8 cellular contexts compared by ENCODE assay signal in genomic region chr14:49619273-49619672, GRCh38. TPM values are rescaled to one million over a fixed set of nuclear protein-coding genes. Genes with fewer than 3 reads are reported as not detected.
DNase-seq lines count a peak whose midpoint lies in the region; FAIRE-seq and TF ChIP-seq lines count a peak whose summit lies in the region.
"Not testable (repeated sequence)": the region's sequence is repeated elsewhere in the genome, so short reads cannot be mapped to it uniquely, and the experiment has no call there.

No MANE protein-coding gene starts in this region.

- not testable (repeated sequence) for H2BK12ac ChIP-seq in neuronal stem cell (ENCODE audit: low read length)

- H3K4me3 ChIP-seq in Jurkat, Clone E6-1 (ENCODE audit: low read length), result peak overlapping the region; percentile 74
- H3K4me3 ChIP-seq in astrocyte (ENCODE audit: insufficient read depth, low read depth, low read length), result peak overlapping the region; percentile 98
- H3K4me3 ChIP-seq in epithelial cell of proximal tubule (ENCODE audit: low read depth, low read length), result peak overlapping the region; percentile 95
- peak overlapping the region; percentile 93 for H3K4me3 ChIP-seq in kidney epithelial cell (ENCODE audit: low read depth, low read length)
- peak overlapping the region in 1 of 2 donors; percentile 76 for H3K4me3 ChIP-seq in neuronal stem cell (ENCODE audit: low read length in 2 of 2)
- peak overlapping the region; percentile 99 for H3K4me3 ChIP-seq in suprapubic skin

- H2BK120ac ChIP-seq in neuronal stem cell (ENCODE audit: low read depth, low read length), result not testable (repeated sequence)

- H3K4me3 Mint-ChIP-seq in CD14-positive monocyte, result peak overlapping the region; percentile 92 to 98
- H3K4me3 Mint-ChIP-seq in T-helper 2 cell treated with Interferon-gamma antibody and Interleukin-4, amounts not matched to agents 5 μg/mL and 100 μg/mL, for 36 hours, result peak overlapping the region; percentile 98
- peak overlapping the region; percentile 98 for H3K4me3 Mint-ChIP-seq in astrocyte (ENCODE audit: unreplicated experiment)

- not testable (repeated sequence) for H4K91ac ChIP-seq in neuronal stem cell (ENCODE audit: low read depth, low read length, poor library complexity)

- peak overlapping the region; percentile 98 for H3K9ac ChIP-seq in astrocyte (ENCODE audit: low read length)
- H3K9ac ChIP-seq in neuronal stem cell (ENCODE audit: low read depth, low read length, poor library complexity), result not testable (repeated sequence)

- H3K23ac ChIP-seq in neuronal stem cell (ENCODE audit: low read depth, low read length, poor library complexity), result not testable (repeated sequence)

- not testable (repeated sequence) for H3K27me3 ChIP-seq in astrocyte (ENCODE audit: insufficient read depth, low read length); kidney epithelial cell (ENCODE audit: control insufficient read depth, insufficient read depth, low read length); neuronal stem cell (ENCODE audit: control insufficient read depth in 3 of 3, insufficient read depth in 3 of 3, low read depth in 1 of 3, low read length in 3 of 3); suprapubic skin

- not testable (repeated sequence) for FAIRE-seq in astrocyte (lab: Jason Lieb, UNC)

- H3K18ac ChIP-seq in neuronal stem cell (ENCODE audit: low read length), result not testable (repeated sequence)

- not testable (repeated sequence) for TF ChIP-seq CTCF in CD14-positive monocyte (IDR thresholded peaks at IDR 0.05); astrocyte (IDR thresholded peaks at IDR 0.05; ENCODE audit: insufficient read depth, low read depth, low read length); epithelial cell of proximal tubule (conservative IDR thresholded peaks at IDR 0.05; ENCODE audit: low read depth, low read length); kidney epithelial cell (IDR thresholded peaks at IDR 0.05; ENCODE audit: insufficient read depth, low read length, poor library complexity, severe bottlenecking); suprapubic skin (IDR thresholded peaks at IDR 0.05)

- not testable (repeated sequence) for H3K14ac ChIP-seq in neuronal stem cell (ENCODE audit: low read length)

- H3K79me1 ChIP-seq in neuronal stem cell (ENCODE audit: low read depth, low read length), result not testable (repeated sequence)

- H3K27ac ChIP-seq in astrocyte (ENCODE audit: low read depth, low read length) (peak overlapping the region; percentile 98), suprapubic skin (peak overlapping the region; percentile 99)
- H3K27ac ChIP-seq in neuronal stem cell (replicated peaks; ENCODE audit: low read length), result not testable (repeated sequence)

- H4K20me1 ChIP-seq in astrocyte (ENCODE audit: insufficient read depth, low read length), result peaks cover 64% of the 10 kb centered on the region

- H3K79me2 ChIP-seq in astrocyte (ENCODE audit: insufficient read depth, low read length), result peaks cover 71% of the 10 kb centered on the region

- peaks cover 13% of the 10 kb centered on the region for H3K36me3 ChIP-seq in astrocyte (ENCODE audit: insufficient read depth, low read length)
- H3K36me3 ChIP-seq in kidney epithelial cell (ENCODE audit: control insufficient read depth, insufficient read depth, low read length), result not testable (repeated sequence)
- peaks cover 8 to 77% of the 10 kb centered on the region in 2 donors for H3K36me3 ChIP-seq in neuronal stem cell (replicated peaks in 1 of 2; ENCODE audit: control insufficient read depth in 2 of 2, insufficient read depth in 2 of 2, low read length in 2 of 2)
- peaks cover 13% of the 10 kb centered on the region for H3K36me3 ChIP-seq in suprapubic skin

- H3K9me3 Mint-ChIP-seq in CD14-positive monocyte; T-helper 2 cell treated with Interferon-gamma antibody and Interleukin-4, amounts not matched to agents 5 μg/mL and 100 μg/mL, for 36 hours; astrocyte (ENCODE audit: unreplicated experiment): not testable (repeated sequence)

- not testable (repeated sequence) for H2AK5ac ChIP-seq in neuronal stem cell (ENCODE audit: low read depth, low read length)

- intact Hi-C loops in CD14-positive monocyte (cut with micrococcal nuclease), result not testable (repeated sequence)

- H3K4me1 ChIP-seq in astrocyte (ENCODE audit: insufficient read depth, low read length) (peaks cover 37% of the 10 kb centered on the region), neuronal stem cell (ENCODE audit: control insufficient read depth in 2 of 2, insufficient read depth in 1 of 2, low read depth in 1 of 2, low read length in 2 of 2) (peaks cover 2 to 15% of the 10 kb centered on the region in 2 donors), suprapubic skin (peaks cover 43% of the 10 kb centered on the region)

- H3K4me2 ChIP-seq in astrocyte (ENCODE audit: low read length) (peak overlapping the region; percentile 99), neuronal stem cell (ENCODE audit: insufficient read depth, low read length, poor library complexity, severe bottlenecking) (peak overlapping the region; percentile 35)

- no CpG with 5 or more reads among the region's 19 CpGs for WGBS in neuronal stem cell (ENCODE audit: extremely low coverage in 2 of 2, insufficient read length in 2 of 2, insufficient replicate concordance in 1 of 2), 2 donors
- 55% methylated on average over 19 of the region's 19 CpGs for WGBS in suprapubic skin

- not testable (repeated sequence) for H2BK15ac ChIP-seq in neuronal stem cell (ENCODE audit: low read length)

- not testable (repeated sequence) for H4K8ac ChIP-seq in neuronal stem cell (ENCODE audit: low read depth, low read length)

- DNase-seq in CD14-positive monocyte (ENCODE audit: low spot score); Jurkat, Clone E6-1 (ENCODE audit: low read depth, low spot score); T-helper 2 cell treated with Interferon-gamma antibody and Interleukin-4, amounts not matched to agents 5 μg/mL and 100 μg/mL, for 36 hours (ENCODE audit: low spot score); astrocyte (ENCODE audit: low read depth); epithelial cell of proximal tubule (ENCODE audit: low read depth); kidney epithelial cell (ENCODE audit: low read depth); neuronal stem cell (ENCODE audit: low spot score); suprapubic skin (ENCODE audit: low spot score in 2 of 2): not testable (repeated sequence)

- H2AFZ ChIP-seq in astrocyte (ENCODE audit: low read depth, low read length); neuronal stem cell (ENCODE audit: low read length): not testable (repeated sequence)

- H3K27me3 Mint-ChIP-seq in CD14-positive monocyte (ENCODE audit: low read depth in 3 of 3); T-helper 2 cell treated with Interferon-gamma antibody and Interleukin-4, amounts not matched to agents 5 μg/mL and 100 μg/mL, for 36 hours (ENCODE audit: low read depth); astrocyte (ENCODE audit: low read depth, unreplicated experiment): not testable (repeated sequence)

- not testable (repeated sequence) for TF ChIP-seq EP300 in suprapubic skin (IDR thresholded peaks at IDR 0.05)

- H3K4me1 Mint-ChIP-seq in CD14-positive monocyte, result peaks cover 48% of the 10 kb centered on the region
- H3K4me1 Mint-ChIP-seq in T-helper 2 cell treated with Interferon-gamma antibody and Interleukin-4, amounts not matched to agents 5 μg/mL and 100 μg/mL, for 36 hours (ENCODE audit: low read depth), result peaks cover 41% of the 10 kb centered on the region
- H3K4me1 Mint-ChIP-seq in astrocyte (ENCODE audit: low read depth, unreplicated experiment), result peaks cover 30% of the 10 kb centered on the region

- H3K27ac Mint-ChIP-seq in CD14-positive monocyte, result peak overlapping the region; percentile 97 to 99 (median 99)
- H3K27ac Mint-ChIP-seq in T-helper 2 cell treated with Interferon-gamma antibody and Interleukin-4, amounts not matched to agents 5 μg/mL and 100 μg/mL, for 36 hours, result peak overlapping the region; percentile 98
- peak overlapping the region; percentile 98 for H3K27ac Mint-ChIP-seq in astrocyte (ENCODE audit: unreplicated experiment)

- H2BK5ac ChIP-seq in neuronal stem cell (ENCODE audit: low read length), result not testable (repeated sequence)

- not testable (repeated sequence) for TF ChIP-seq POLR2A in suprapubic skin (IDR thresholded peaks at IDR 0.05)

- H3K36me3 Mint-ChIP-seq in CD14-positive monocyte, result peaks cover 25 to 54% of the 10 kb centered on the region in 2 donors
- H3K36me3 Mint-ChIP-seq in T-helper 2 cell treated with Interferon-gamma antibody and Interleukin-4, amounts not matched to agents 5 μg/mL and 100 μg/mL, for 36 hours (ENCODE audit: low read depth), result peaks cover 69% of the 10 kb centered on the region
- not testable (repeated sequence) for H3K36me3 Mint-ChIP-seq in astrocyte (ENCODE audit: low read depth, unreplicated experiment)

- H3K4ac ChIP-seq in neuronal stem cell (ENCODE audit: low read length), result not testable (repeated sequence)

- not testable (repeated sequence) for H3K9me3 ChIP-seq in astrocyte (ENCODE audit: insufficient read depth, low read depth, low read length); neuronal stem cell (replicated peaks in 1 of 2; ENCODE audit: control insufficient read depth in 2 of 2, insufficient read depth in 1 of 2, low read depth in 1 of 2, low read length in 2 of 2); suprapubic skin

RNA-seq across cellular contexts. Expression of gene RPL36AL, which starts 1.2 kb away (rescaled TPM):
- 100 to 1,000 TPM; 408 to 454 TPM for polyA plus RNA-seq in CD14-positive monocyte
- 479 TPM for polyA plus RNA-seq in Jurkat, Clone E6-1 (2012; ENCODE audit: insufficient read depth, insufficient read length)
- 166 and 194 TPM in 2 replicates for total RNA-seq in astrocyte
- total RNA-seq in epithelial cell of proximal tubule, result 278 and 384 TPM in 2 replicates
- 168 and 258 TPM in 2 replicates for total RNA-seq in kidney epithelial cell
- 374 TPM for polyA plus RNA-seq in neuronal stem cell (2013, experiment 1 of 2)
- 373 TPM for polyA plus RNA-seq in neuronal stem cell (2013, experiment 2 of 2)
- 100 to 1,000 TPM; 150 to 232 (median 182) TPM for total RNA-seq in suprapubic skin

RNA-seq across cellular contexts. Expression of gene MGAT2, which starts 1.3 kb away (rescaled TPM):
- polyA plus RNA-seq in CD14-positive monocyte, result 10 to 100 TPM; 36.3 to 38.0 TPM
- 30.1 TPM for polyA plus RNA-seq in Jurkat, Clone E6-1 (2012; ENCODE audit: insufficient read depth, insufficient read length)
- total RNA-seq in astrocyte, result 55.5 and 56.0 TPM in 2 replicates
- total RNA-seq in epithelial cell of proximal tubule, result 51.7 and 68.1 TPM in 2 replicates
- total RNA-seq in kidney epithelial cell, result 38.5 and 45.2 TPM in 2 replicates
- 19.5 TPM for polyA plus RNA-seq in neuronal stem cell (2013, experiment 1 of 2)
- 19.8 TPM for polyA plus RNA-seq in neuronal stem cell (2013, experiment 2 of 2)
- total RNA-seq in suprapubic skin, result 10 to 100 TPM in 3 of 4 donors, 1 to 10 TPM in 1; 8.9 to 17.5 (median 15.1) TPM

RNA-seq across cellular contexts. Expression of gene DNAAF2, which starts 15.8 kb away (rescaled TPM):
- 1 to 10 TPM; 6.8 to 6.9 TPM for polyA plus RNA-seq in CD14-positive monocyte
- polyA plus RNA-seq in Jurkat, Clone E6-1 (2012; ENCODE audit: insufficient read depth, insufficient read length), result 9.1 TPM
- total RNA-seq in astrocyte, result 8.7 and 10.7 TPM in 2 replicates
- total RNA-seq in epithelial cell of proximal tubule, result 16.1 and 17.1 TPM in 2 replicates
- total RNA-seq in kidney epithelial cell, result 22.9 and 23.8 TPM in 2 replicates
- 17.1 TPM for polyA plus RNA-seq in neuronal stem cell (2013, experiment 1 of 2)
- polyA plus RNA-seq in neuronal stem cell (2013, experiment 2 of 2), result 17.1 TPM
- 10 to 100 TPM in 1 of 4 donors, 1 to 10 TPM in 3; 7.5 to 11.8 (median 9.5) TPM for total RNA-seq in suprapubic skin

RNA-seq across cellular contexts. Expression of gene LRR1, which starts 20.5 kb away (rescaled TPM):
- polyA plus RNA-seq in CD14-positive monocyte, result 10 to 100 TPM; 10.5 to 12.7 TPM
- polyA plus RNA-seq in Jurkat, Clone E6-1 (2012; ENCODE audit: insufficient read depth, insufficient read length), result 62.2 TPM
- total RNA-seq in astrocyte, result 9.9 and 10.0 TPM in 2 replicates
- total RNA-seq in epithelial cell of proximal tubule, result 22.7 and 48.4 TPM in 2 replicates
- 7.5 and 12.4 TPM in 2 replicates for total RNA-seq in kidney epithelial cell
- polyA plus RNA-seq in neuronal stem cell (2013, experiment 1 of 2), result 23.7 TPM
- polyA plus RNA-seq in neuronal stem cell (2013, experiment 2 of 2), result 23.4 TPM
- 1 to 10 TPM; 6.4 to 9.2 (median 8.6) TPM for total RNA-seq in suprapubic skin

RNA-seq across cellular contexts. Expression of gene RPS29, which starts 33.1 kb away (rescaled TPM):
- 1,000 to 10,000 TPM; 2,325 to 2,965 TPM for polyA plus RNA-seq in CD14-positive monocyte
- polyA plus RNA-seq in Jurkat, Clone E6-1 (2012; ENCODE audit: insufficient read depth, insufficient read length), result 5,160 TPM
- total RNA-seq in astrocyte, result 1,089 and 1,231 TPM in 2 replicates
- total RNA-seq in epithelial cell of proximal tubule, result 13,231 and 17,621 TPM in 2 replicates
- total RNA-seq in kidney epithelial cell, result 11,881 and 16,427 TPM in 2 replicates
- 16,171 TPM for polyA plus RNA-seq in neuronal stem cell (2013, experiment 1 of 2)
- polyA plus RNA-seq in neuronal stem cell (2013, experiment 2 of 2), result 16,443 TPM
- over 10,000 TPM in 1 of 4 donors, 1,000 to 10,000 TPM in 3; 5,312 to 11,292 (median 8,564) TPM for total RNA-seq in suprapubic skin
